Comparison of ENCODE assay signal across 30 cellular contexts in genomic region chr4:1169691-1170096, GRCh38. TPM values are rescaled to one million over a fixed set of nuclear protein-coding genes. Genes with fewer than 3 reads are reported as not detected.
DNase-seq lines count a peak whose midpoint lies in the region; ATAC-seq, FAIRE-seq and TF ChIP-seq lines count a peak whose summit lies in the region.
"Had no signal": no experiment of that assay in that cellular context is flagged by ENCODE, and none has a peak within 500 bp of the region (broad histone marks: within the 10 kb centered on the region; RNA-seq: fewer than 3 reads in every experiment).

No MANE protein-coding gene starts in this region.

- H3K4me1 Mint-ChIP-seq in type B pancreatic cell (ENCODE audit: unreplicated experiment): peaks cover 11% of the 10 kb centered on the region

- H3K27me3 ChIP-seq in H7 (ENCODE audit: control insufficient read depth, insufficient read depth, low read length) (peaks cover 62% of the 10 kb centered on the region), duodenal mucosa (ENCODE audit: control insufficient read depth in 1 of 2, insufficient read depth in 2 of 2, low read length in 2 of 2) (peaks cover 22 to 45% of the 10 kb centered on the region in 2 donors)

- H3K27me3 Mint-ChIP-seq in type B pancreatic cell: peaks cover 48% of the 10 kb centered on the region

- TF ChIP-seq CTCF in kidney (IDR thresholded peaks at IDR 0.05; ENCODE audit: borderline replicate concordance, extremely low read depth, insufficient read depth): no peak
- no peak for TF ChIP-seq CTCF in type B pancreatic cell (conservative IDR thresholded peaks at IDR 0.05)

- H3K9ac ChIP-seq in duodenal mucosa (ENCODE audit: low read depth in 1 of 2, low read length in 2 of 2): no peak overlapping the region
- no peak overlapping the region for H3K9ac ChIP-seq in kidney (ENCODE audit: low read length in 2 of 2)

- H3K4me3 ChIP-seq in H7 (ENCODE audit: insufficient read depth, low read depth, low read length) (no peak overlapping the region), duodenal mucosa (ENCODE audit: low read depth in 1 of 2, low read length in 2 of 2) (no peak overlapping the region), kidney (ENCODE audit: low read length in 2 of 2) (no peak overlapping the region)
- H3K4me3 ChIP-seq: adrenal gland, GM23338, smooth muscle cell had no signal

- DNase-seq in H7 (peak; percentile 54), kidney (peak; percentile 67), type B pancreatic cell (ENCODE audit: extremely low spot score, unreplicated experiment) (peak; percentile 70), H54 (ENCODE audit: insufficient read length, low spot score) (no peak), HK-2 (ENCODE audit: unreplicated experiment) (no peak)
- DNase-seq: activated CD4-positive, alpha-beta T cell treated with anti-CD3 and anti-CD28 coated beads for 4 hours; activated CD8-positive, alpha-beta memory T cell treated with anti-CD3 and anti-CD28 coated beads for 24 hours; activated naive CD4-positive, alpha-beta T cell; activated T-cell treated with anti-CD3 and anti-CD28 coated beads, Interleukin-2, amount 50 U/mL, for 4 hours; CD8-positive, alpha-beta T cell; DMS 273 treated with DMSO at 0.1 percent for 48 hours; effector CD8-positive, alpha-beta T cell; KG1; kidney glomerular epithelial cell; mammary epithelial cell; NCI-H1436 treated with DMSO at 0.1 percent for 48 hours; NCI-H2171 treated with DMSO at 0.1 percent for 48 hours; NCI-H524 treated with DMSO at 0.1 percent for 48 hours; nucleus accumbens had no signal

- intact Hi-C loops in kidney (cut with DNase I): no loop called here

- H3K9me3 ChIP-seq in duodenal mucosa (ENCODE audit: control insufficient read depth in 1 of 2, low read length in 2 of 2) (no peaks in the 10 kb centered on the region), kidney (ENCODE audit: control insufficient read depth in 1 of 2, low read length in 2 of 2) (no peaks in the 10 kb centered on the region)
- H3K9me3 ChIP-seq: adrenal gland had no signal

- TF ChIP-seq POLR2A in H54 (IDR thresholded peaks at IDR 0.05; ENCODE audit: low read depth, low read length): no peak

- no peak overlapping the region for H3K4me3 Mint-ChIP-seq in type B pancreatic cell

- no peak for FAIRE-seq in kidney (lab: Jason Lieb, UNC)
- no peak for FAIRE-seq in H54 (lab: Jason Lieb, UNC)
- FAIRE-seq: RCC 7860, urothelium cell line had no signal

- no peak for ATAC-seq in GM18520 (IDR thresholded peaks at IDR 0.05; ENCODE audit: unreplicated experiment)
- ATAC-seq: activated T-cell treated with anti-CD3 and anti-CD28 coated beads, Interleukin-2, amount 50 U/mL, for 4 hours; CD8-positive, alpha-beta T cell; esophagus mucosa; GM23338 had no signal

- no peaks in the 10 kb centered on the region for H3K36me3 ChIP-seq in H7 (replicated peaks; ENCODE audit: control insufficient read depth, insufficient read depth, low read length)
- peaks cover 0 to 2% of the 10 kb centered on the region in 2 donors for H3K36me3 ChIP-seq in duodenal mucosa (ENCODE audit: control insufficient read depth in 1 of 2, insufficient read depth in 2 of 2, low read length in 2 of 2)
- H3K36me3 ChIP-seq in kidney (ENCODE audit: control insufficient read depth in 1 of 2, insufficient read depth in 2 of 2, low read length in 2 of 2): no peaks in the 10 kb centered on the region
- H3K36me3 ChIP-seq: adrenal gland had no signal

- no peaks in the 10 kb centered on the region for H3K36me3 Mint-ChIP-seq in type B pancreatic cell
- H3K36me3 Mint-ChIP-seq: brain; CD8-positive, alpha-beta T cell had no signal

- no peak overlapping the region for H3K27ac Mint-ChIP-seq in type B pancreatic cell
- H3K27ac Mint-ChIP-seq: CD8-positive, alpha-beta T cell; GM23338; T-helper 1 cell treated with Interleukin-12 subunit alpha and Interleukin-12 subunit beta and Interleukin-4 antibody, amounts not matched to agents 30 μg/mL and 1 μg/mL, for 36 hours had no signal

- no peaks in the 10 kb centered on the region for H3K9me3 Mint-ChIP-seq in type B pancreatic cell
- H3K9me3 Mint-ChIP-seq: activated T-cell treated with anti-CD3 and anti-CD28 coated beads, Interleukin-2, amount 50 U/mL, for 4 hours; CD8-positive, alpha-beta T cell; T-helper 1 cell treated with Interleukin-12 subunit alpha and Interleukin-12 subunit beta and Interleukin-4 antibody, amounts not matched to agents 30 μg/mL and 1 μg/mL, for 36 hours had no signal

- H3K27ac ChIP-seq in duodenal mucosa (ENCODE audit: low read depth, low read length): peak overlapping the region; percentile 6
- H3K27ac ChIP-seq in kidney (ENCODE audit: low read depth in 2 of 2, low read length in 2 of 2): no peak overlapping the region

- peaks cover 8 to 41% of the 10 kb centered on the region in 2 donors for H3K4me1 ChIP-seq in duodenal mucosa (ENCODE audit: control insufficient read depth in 1 of 2, insufficient read depth in 2 of 2, low read length in 2 of 2)
- H3K4me1 ChIP-seq in kidney (ENCODE audit: control insufficient read depth in 1 of 2, insufficient read depth in 1 of 2, low read depth in 1 of 2, low read length in 2 of 2): peaks cover 0 to 19% of the 10 kb centered on the region in 2 donors

RNA-seq across cellular contexts. Expression of gene SPON2, which starts 2.7 kb away (rescaled TPM):
- total RNA-seq in H7 (2014; rRNA removed; shearing (Covaris generic)): 0.62 and 2.5 TPM in 2 replicates
- total RNA-seq in kidney (116 TPM), type B pancreatic cell (ENCODE audit: low replicate concordance) (8.8 and 10.4 TPM in 2 replicates)
- polyA plus RNA-seq in kidney (ENCODE audit: insufficient read depth, low read depth, low replicate concordance): 16.7 TPM
- total RNA-seq: HT1080 had no signal

RNA-seq across cellular contexts. Expression of gene RNF212, which starts 56.3 kb away (rescaled TPM):
- total RNA-seq in H7 (2014; rRNA removed; shearing (Covaris generic)): 28.0 and 59.8 TPM in 2 replicates
- total RNA-seq in kidney: 5.3 TPM
- polyA plus RNA-seq in kidney (ENCODE audit: insufficient read depth, low read depth, low replicate concordance): 20.8 TPM
- total RNA-seq in type B pancreatic cell (ENCODE audit: low replicate concordance): 3.0 and 3.5 TPM in 2 replicates
- total RNA-seq: HT1080 had no signal

Comparison
In these comparisons a context has a peak if more than half of its experiments do, and no peak if none do; other contexts are left out.
1. DNase-seq: peak in H7 (single experiment), kidney (single experiment) and type B pancreatic cell (single experiment); none in H54 (single experiment) and HK-2 (single experiment).
2. RNA of gene SPON2, which starts 2.7 kb away (total RNA-seq): 116 TPM in kidney (single experiment); 8.8 to 10.4 TPM in type B pancreatic cell and 0.62 to 2.5 TPM in H7; every median in the first group is over 10 times any median in the second.